Comparison of ENCODE assay signal across 26 cellular contexts in the genomic region with DNA sequence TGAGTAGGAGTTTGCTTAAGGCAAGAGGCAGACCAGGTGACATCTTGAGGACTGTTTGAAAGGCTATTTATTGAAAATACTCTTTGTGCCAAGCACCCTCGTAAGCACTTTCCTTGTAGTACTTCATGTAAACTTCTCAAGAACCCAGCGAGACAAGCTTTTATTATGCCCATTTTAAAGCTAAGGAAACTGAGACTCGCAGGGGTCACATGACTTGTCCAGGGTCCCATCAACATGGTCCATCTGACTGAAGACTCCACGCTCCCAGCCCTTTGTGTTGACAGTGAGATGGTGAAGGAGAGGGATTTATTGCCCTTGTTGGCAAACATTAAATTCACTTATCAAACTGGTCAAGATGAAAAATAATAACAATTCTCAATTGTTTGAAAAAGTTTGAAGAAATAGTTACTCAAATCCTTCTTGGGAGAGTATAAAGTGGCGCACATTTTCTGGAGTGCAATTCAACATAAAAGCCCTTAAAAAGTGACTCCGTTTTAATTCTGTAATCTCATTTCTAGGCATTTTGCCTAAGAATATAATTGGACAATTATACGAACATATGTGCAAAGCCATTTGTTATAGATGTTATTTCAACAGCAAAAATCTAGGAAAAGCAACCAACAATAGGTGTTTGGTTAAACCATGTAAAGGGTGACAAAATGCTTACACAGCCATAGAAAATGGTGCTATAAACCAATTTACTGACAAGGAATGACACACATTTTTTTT.
"Had no signal": no experiment of that assay in that cellular context is flagged by ENCODE, and none has a peak within 500 bp of the region (broad histone marks: within the 10 kb centered on the region; RNA-seq: fewer than 3 reads in every experiment).

No MANE protein-coding gene starts in this region.

- H3K36me3 Mint-ChIP-seq: activated naive CD8-positive, alpha-beta T cell treated with anti-CD3 and anti-CD28 coated beads for 36 hours; brain; natural killer cell; stimulated activated effector memory CD8-positive, alpha-beta T cell treated with anti-CD3 and anti-CD28 coated beads, Interleukin-12 subunit alpha, Interleukin-12 subunit beta, amount 100 ng/mL, for 72 hours had no signal

- H3K9me3 ChIP-seq: ascending aorta, left ventricle myocardium inferior, upper lobe of left lung had no signal

- H3K27ac ChIP-seq: ascending aorta, left ventricle myocardium inferior, sigmoid colon, upper lobe of left lung, VCaP had no signal

- H3K4me3 Mint-ChIP-seq: activated naive CD4-positive, alpha-beta T cell treated with anti-CD3 and anti-CD28 coated beads for 36 hours; activated naive CD8-positive, alpha-beta T cell treated with anti-CD3 and anti-CD28 coated beads for 36 hours; brain; natural killer cell; stimulated activated effector memory CD8-positive, alpha-beta T cell treated with anti-CD3 and anti-CD28 coated beads, Interleukin-12 subunit alpha, Interleukin-12 subunit beta, amount 100 ng/mL, for 72 hours; stimulated activated naive CD8-positive, alpha-beta T cell treated with anti-CD3 and anti-CD28 coated beads, Interleukin-15, Interleukin-2, amounts not matched to agents 100 ng/mL and 50 ng/mL, for 24 hours; T-helper 1 cell treated with Interleukin-12 subunit alpha and Interleukin-12 subunit beta and Interleukin-4 antibody, amounts not matched to agents 30 μg/mL and 1 μg/mL, for 36 hours had no signal

- H3K4me3 ChIP-seq: ascending aorta, left ventricle myocardium inferior, lung, sigmoid colon, upper lobe of left lung had no signal

- H3K27me3 ChIP-seq: ascending aorta, sigmoid colon, upper lobe of left lung had no signal

- H3K27ac Mint-ChIP-seq: activated naive CD4-positive, alpha-beta T cell treated with anti-CD3 and anti-CD28 coated beads for 36 hours; activated naive CD8-positive, alpha-beta T cell treated with anti-CD3 and anti-CD28 coated beads for 36 hours; natural killer cell; stimulated activated effector memory CD8-positive, alpha-beta T cell treated with anti-CD3 and anti-CD28 coated beads, Interleukin-12 subunit alpha, Interleukin-12 subunit beta, amount 100 ng/mL, for 72 hours; stimulated activated naive CD8-positive, alpha-beta T cell treated with anti-CD3 and anti-CD28 coated beads, Interleukin-15, Interleukin-2, amounts not matched to agents 100 ng/mL and 50 ng/mL, for 24 hours; T-helper 1 cell treated with Interleukin-12 subunit alpha and Interleukin-12 subunit beta and Interleukin-4 antibody, amounts not matched to agents 30 μg/mL and 1 μg/mL, for 36 hours had no signal

- H3K4me1 Mint-ChIP-seq: activated naive CD8-positive, alpha-beta T cell treated with anti-CD3 and anti-CD28 coated beads for 36 hours; natural killer cell; stimulated activated effector memory CD8-positive, alpha-beta T cell treated with anti-CD3 and anti-CD28 coated beads, Interleukin-12 subunit alpha, Interleukin-12 subunit beta, amount 100 ng/mL, for 72 hours had no signal

- DNase-seq: activated CD4-positive, alpha-beta T cell treated with anti-CD3 and anti-CD28 coated beads for 4 hours; activated CD4-positive, alpha-beta T cell treated with anti-CD3 and anti-CD28 coated beads, Interleukin-2, amount 50 U/mL, for 4 hours; activated CD8-positive, alpha-beta memory T cell treated with anti-CD3 and anti-CD28 coated beads for 24 hours; activated effector memory CD4-positive, alpha-beta T cell treated with anti-CD3 and anti-CD28 coated beads, Interleukin-2, amount 50 U/mL, for 16 hours; activated naive CD4-positive, alpha-beta T cell treated with anti-CD3 and anti-CD28 coated beads for 36 hours; activated naive CD8-positive, alpha-beta T cell treated with anti-CD3 and anti-CD28 coated beads for 36 hours; dermis blood vessel endothelial cell; effector CD4-positive, alpha-beta T cell; left ventricle myocardium inferior; mesendoderm; natural killer cell; sigmoid colon; small intestine; stimulated activated CD4-positive, alpha-beta T cell treated with anti-CD3 and anti-CD28 coated beads, Interleukin-4, amount 100 ng/mL, for 24 hours; T-helper 9 cell; upper lobe of left lung had no signal

- H3K4me1 ChIP-seq: ascending aorta, sigmoid colon had no signal

- ATAC-seq: stimulated activated effector memory CD8-positive, alpha-beta T cell treated with anti-CD3 and anti-CD28 coated beads, Interleukin-12 subunit alpha, Interleukin-12 subunit beta, amount 100 ng/mL, for 72 hours had no signal

- H3K27me3 Mint-ChIP-seq: activated naive CD8-positive, alpha-beta T cell treated with anti-CD3 and anti-CD28 coated beads for 36 hours; brain; stimulated activated naive CD8-positive, alpha-beta T cell treated with anti-CD3 and anti-CD28 coated beads, Interleukin-15, Interleukin-2, amounts not matched to agents 100 ng/mL and 50 ng/mL, for 24 hours had no signal

- H3K9me3 Mint-ChIP-seq: activated naive CD4-positive, alpha-beta T cell treated with anti-CD3 and anti-CD28 coated beads for 36 hours; activated naive CD8-positive, alpha-beta T cell treated with anti-CD3 and anti-CD28 coated beads for 36 hours; natural killer cell; stimulated activated effector memory CD8-positive, alpha-beta T cell treated with anti-CD3 and anti-CD28 coated beads, Interleukin-12 subunit alpha, Interleukin-12 subunit beta, amount 100 ng/mL, for 72 hours; stimulated activated naive CD8-positive, alpha-beta T cell treated with anti-CD3 and anti-CD28 coated beads, Interleukin-15, Interleukin-2, amounts not matched to agents 100 ng/mL and 50 ng/mL, for 24 hours; T-helper 1 cell treated with Interleukin-12 subunit alpha and Interleukin-12 subunit beta and Interleukin-4 antibody, amounts not matched to agents 30 μg/mL and 1 μg/mL, for 36 hours had no signal

- H3K36me3 ChIP-seq: ascending aorta, left ventricle myocardium inferior, sigmoid colon, upper lobe of left lung had no signal

- FAIRE-seq: frontal cortex, islet of Langerhans, small intestine, TTC549 had no signal
